Comparison of ENCODE assay signal across 8 cellular contexts in genomic region chr15:39623550-39623931, GRCh38. TPM values are rescaled to one million over a fixed set of nuclear protein-coding genes. Genes with fewer than 3 reads are reported as not detected.
DNase-seq lines count a peak whose midpoint lies in the region; ATAC-seq and TF ChIP-seq lines count a peak whose summit lies in the region.

No MANE protein-coding gene starts in this region.

- H3K27me3 Mint-ChIP-seq in immature natural killer cell (ENCODE audit: low read depth in 3 of 3), result peaks cover 15 to 18% (median 16%) of the 10 kb centered on the region in 3 donors

- no peaks in the 10 kb centered on the region for H3K79me2 ChIP-seq in smooth muscle cell (ENCODE audit: low read depth)

- H3K9me3 ChIP-seq in smooth muscle cell (replicated peaks; ENCODE audit: low read depth), result no peaks in the 10 kb centered on the region

- no peak overlapping the region for H3K4me3 ChIP-seq in Jurkat, Clone E6-1 (ENCODE audit: low read length)
- H3K4me3 ChIP-seq in smooth muscle cell, result no peak overlapping the region

- peak overlapping the region; percentile 86 to 96 (median 92) for H3K4me3 Mint-ChIP-seq in immature natural killer cell

- no peak overlapping the region for H3K9ac ChIP-seq in smooth muscle cell (ENCODE audit: low read depth)

- TF ChIP-seq CTCF in smooth muscle cell (IDR thresholded peaks at IDR 0.05; ENCODE audit: borderline replicate concordance, insufficient read depth, poor library complexity, severe bottlenecking), result no peak

- no peak overlapping the region for H3K4me2 ChIP-seq in smooth muscle cell

- H3K27ac Mint-ChIP-seq in immature natural killer cell, result peak overlapping the region; percentile 99 to 100 (median 100)

- no peak overlapping the region for H3K27ac ChIP-seq in smooth muscle cell (ENCODE audit: low read depth)

- H3F3A ChIP-seq in smooth muscle cell (ENCODE audit: low read depth), result no peaks in the 10 kb centered on the region

- WGBS in smooth muscle cell (ENCODE audit: low lambda C conversion rate), result 92% methylated on average over 3 of the region's 3 CpGs

- no peaks in the 10 kb centered on the region for H3K36me3 ChIP-seq in smooth muscle cell (ENCODE audit: low read depth)

- DNase-seq in Jurkat, Clone E6-1 (ENCODE audit: low read depth, low spot score), result peak; percentile 68
- DNase-seq in immature natural killer cell (peak; percentile 88 to 92 (median 91)), NCI-H1417 treated with DMSO at 0.1 percent for 48 hours (lab: John Stamatoyannopoulos, UW) (no peak), NCI-H82 treated with DMSO at 0.1 percent for 48 hours (lab: John Stamatoyannopoulos, UW; ENCODE audit: unreplicated experiment) (no peak), smooth muscle cell (lab: John Stamatoyannopoulos, UW; ENCODE audit: unreplicated experiment) (no peak), HK-2 (ENCODE audit: unreplicated experiment) (no peak)

- no peaks in the 10 kb centered on the region for H4K20me1 ChIP-seq in smooth muscle cell (ENCODE audit: low read depth)

- H3K36me3 Mint-ChIP-seq in immature natural killer cell, result peaks cover 3 to 8% (median 4%) of the 10 kb centered on the region in 3 donors

- no peaks in the 10 kb centered on the region for H3K4me1 ChIP-seq in smooth muscle cell (ENCODE audit: low read depth)

- peaks cover 0 to 7% (median 2%) of the 10 kb centered on the region in 6 donors for H3K9me3 Mint-ChIP-seq in immature natural killer cell

- no peaks in the 10 kb centered on the region for H3K27me3 ChIP-seq in smooth muscle cell (ENCODE audit: low read depth)

- ATAC-seq in GM18511 (IDR thresholded peaks at IDR 0.05; ENCODE audit: unreplicated experiment) (peak; percentile 94), GM21576 (IDR thresholded peaks at IDR 0.05; ENCODE audit: unreplicated experiment) (peak; percentile 95)

- no peak overlapping the region for H2AFZ ChIP-seq in smooth muscle cell (ENCODE audit: low read depth)

- H3K4me1 Mint-ChIP-seq in immature natural killer cell, result peaks cover 81 to 88% of the 10 kb centered on the region in 2 donors

RNA-seq across cellular contexts. Expression of gene THBS1, which starts 42.7 kb away (rescaled TPM):
- polyA plus RNA-seq in Jurkat, Clone E6-1 (2012; ENCODE audit: insufficient read depth, insufficient read length), result 0.69 TPM
- 10 to 100 TPM in 1 of 3 donors, 1 to 10 TPM in 2; 2.2 to 11.4 (median 9.2) TPM for polyA plus RNA-seq in immature natural killer cell
- total RNA-seq in smooth muscle cell, result 648 and 662 TPM in 2 replicates
- 203 and 264 TPM in 2 replicates for polyA plus RNA-seq in smooth muscle cell

Comparison
In these comparisons a context has a peak if more than half of its experiments do, and no peak if none do; other contexts are left out.
1. DNase-seq: peak in Jurkat, Clone E6-1 (single experiment) and immature natural killer cell (3 of 3); none in NCI-H1417 treated with DMSO at 0.1 percent for 48 hours (single experiment), NCI-H82 treated with DMSO at 0.1 percent for 48 hours (single experiment), smooth muscle cell (single experiment) and HK-2 (single experiment).
2. RNA of gene THBS1, which starts 42.7 kb away (polyA plus RNA-seq): 203 to 264 TPM in smooth muscle cell; 2.2 to 11.4 TPM in immature natural killer cell; every median in the first group is over 10 times any median in the second.